Comparison of ENCODE assay signal across 2 cellular contexts in genomic region chr7:101902680-101903504, GRCh38.
TF ChIP-seq lines count a peak whose summit lies in the region.

No MANE protein-coding gene starts in this region.

TF ChIP-seq in SK-N-SH, 30 proteins besides CTCF, POLR2A, EP300 and RAD21 (continued from another document):
- TF ChIP-seq, protein P1, sequence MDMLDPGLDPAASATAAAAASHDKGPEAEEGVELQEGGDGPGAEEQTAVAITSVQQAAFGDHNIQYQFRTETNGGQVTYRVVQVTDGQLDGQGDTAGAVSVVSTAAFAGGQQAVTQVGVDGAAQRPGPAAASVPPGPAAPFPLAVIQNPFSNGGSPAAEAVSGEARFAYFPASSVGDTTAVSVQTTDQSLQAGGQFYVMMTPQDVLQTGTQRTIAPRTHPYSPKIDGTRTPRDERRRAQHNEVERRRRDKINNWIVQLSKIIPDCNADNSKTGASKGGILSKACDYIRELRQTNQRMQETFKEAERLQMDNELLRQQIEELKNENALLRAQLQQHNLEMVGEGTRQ (IDR thresholded peaks at IDR 0.05; ENCODE audit: borderline replicate concordance, low read depth, low read length) = no peak

TF ChIP-seq in SK-N-SH treated with all-trans-retinoic acid at 6 μM for 48 hours, 23 proteins besides CTCF, POLR2A, EP300 and RAD21 (continued from another document):
- no peak for TF ChIP-seq POU6F1 (CRISPR knock-in tag; IDR thresholded peaks at IDR 0.05; ENCODE audit: borderline replicate concordance, low read depth)
